ENCODE assay signal across 8 cellular contexts in genomic region chr9:113150670-113151591, GRCh38. TPM values are rescaled to one million over a fixed set of nuclear protein-coding genes. Genes with fewer than 3 reads are reported as not detected.
DNase-seq lines count a peak whose midpoint lies in the region; ATAC-seq and TF ChIP-seq lines count a peak whose summit lies in the region.

TSS of gene SLC31A2 (plus strand) at chr9:113151007. CDS start at chr9:113151075, 68 bp downstream.

- H3K9me3 Mint-ChIP-seq in progenitor cell of endocrine pancreas (ENCODE audit: low read depth), result no peaks in the 10 kb centered on the region

- 1 to 2% (median 1%) methylated on average over 13 to 87 of the region's 87 CpGs for WGBS in adrenal gland, 4 donors
- WGBS in upper lobe of left lung, 2 donors, result 2 to 7% methylated on average over 3 to 31 of the region's 87 CpGs

- H3K9me3 ChIP-seq in adrenal gland (replicated peaks in 1 of 3) (no peaks in the 10 kb centered on the region), left ventricle myocardium inferior (replicated peaks) (no peaks in the 10 kb centered on the region), upper lobe of left lung (no peaks in the 10 kb centered on the region)

- H3K27me3 ChIP-seq in adrenal gland (no peaks in the 10 kb centered on the region), left ventricle myocardium inferior (ENCODE audit: low read depth) (no peaks in the 10 kb centered on the region), upper lobe of left lung (no peaks in the 10 kb centered on the region)

- H3K36me3 ChIP-seq in adrenal gland (replicated peaks in 1 of 2), result no peaks in the 10 kb centered on the region
- no peaks in the 10 kb centered on the region for H3K36me3 ChIP-seq in left ventricle myocardium inferior
- no peaks in the 10 kb centered on the region for H3K36me3 ChIP-seq in upper lobe of left lung

- TF ChIP-seq POLR2A in adrenal gland (IDR thresholded peaks at IDR 0.05) (peak; percentile 83 to 91), upper lobe of left lung (IDR thresholded peaks at IDR 0.05) (peak in 3 of 4 donors; percentile 67 to 95 (median 70))

- TF ChIP-seq CTCF in GM12864 (IDR thresholded peaks at IDR 0.05; ENCODE audit: low read depth, low read length, missing control alignments) (peak; percentile 36), adrenal gland (IDR thresholded peaks at IDR 0.05) (peak in 3 of 6 experiments; percentile 12 to 33 (median 33)), left ventricle myocardium inferior (IDR thresholded peaks at IDR 0.05; ENCODE audit: borderline replicate concordance) (peak; percentile 48), progenitor cell of endocrine pancreas (IDR thresholded peaks at IDR 0.05; ENCODE audit: unreplicated experiment) (peak; percentile 52), upper lobe of left lung (IDR thresholded peaks at IDR 0.05) (peak in 5 of 6 experiments; percentile 35 to 58 (median 50))

- peaks cover 11% of the 10 kb centered on the region for H3K4me1 Mint-ChIP-seq in progenitor cell of endocrine pancreas (ENCODE audit: low read depth)

- H3K27me3 Mint-ChIP-seq in progenitor cell of endocrine pancreas, result peaks cover 13% of the 10 kb centered on the region

- peak within 1 kb of the TSS; percentile 79 for H3K4me3 ChIP-seq in GM12864 (ENCODE audit: low read depth, low read length)
- peak within 1 kb of the TSS; percentile 43 to 93 (median 72) for H3K4me3 ChIP-seq in adrenal gland
- peak within 1 kb of the TSS; percentile 89 for H3K4me3 ChIP-seq in left ventricle myocardium inferior
- peak within 1 kb of the TSS; percentile 75 to 93 (median 82) for H3K4me3 ChIP-seq in upper lobe of left lung

- DNase-seq in GM12864 (ENCODE audit: low read depth), result peak; percentile 18
- DNase-seq in NCI-H1092 (lab: John Stamatoyannopoulos, UW), result peak; percentile 82
- peak; percentile 73 for DNase-seq in T follicular helper cell (ENCODE audit: low read depth)
- peak; percentile 85 to 94 (median 89) for DNase-seq in adrenal gland
- peak; percentile 93 for DNase-seq in left ventricle myocardium inferior
- DNase-seq in progenitor cell of endocrine pancreas (ENCODE audit: low spot score, unreplicated experiment), result peak; percentile 90
- peak; percentile 95 to 99 for DNase-seq in upper lobe of left lung

- H3K27ac Mint-ChIP-seq in progenitor cell of endocrine pancreas, result no peak within 1 kb of the TSS

- peak within 1 kb of the TSS; percentile 80 for H3K4me3 Mint-ChIP-seq in progenitor cell of endocrine pancreas (ENCODE audit: low read depth)

- H3K36me3 Mint-ChIP-seq in progenitor cell of endocrine pancreas (ENCODE audit: insufficient read depth), result no peaks in the 10 kb centered on the region

- H3K27ac ChIP-seq in adrenal gland (peak within 1 kb of the TSS in 4 of 5 donors; percentile 81 to 93 (median 86)), left ventricle myocardium inferior (replicated peaks) (peak within 1 kb of the TSS; percentile 83), upper lobe of left lung (peak within 1 kb of the TSS; percentile 83 to 94 (median 90))

- intact Hi-C loops in adrenal gland (cut with DNase I) (no loop called here), left ventricle myocardium inferior (cut with micrococcal nuclease) (no loop called here)

- ATAC-seq in HG02610 (IDR thresholded peaks at IDR 0.05; ENCODE audit: unreplicated experiment) (peak; percentile 94), upper lobe of left lung (ENCODE audit: low FRiP score in 2 of 2) (peak; percentile 90 to 95)

- H3K4me1 ChIP-seq in adrenal gland (replicated peaks in 1 of 2) (peaks cover 19 to 47% of the 10 kb centered on the region in 2 donors), left ventricle myocardium inferior (peaks cover 54% of the 10 kb centered on the region), upper lobe of left lung (peaks cover 10 to 49% (median 32%) of the 10 kb centered on the region in 4 donors)

- TF ChIP-seq EP300 in upper lobe of left lung (IDR thresholded peaks at IDR 0.05), result peak in 1 of 4 donors; percentile 33

RNA-seq across cellular contexts. Expression of gene SLC31A2, which starts in this region (rescaled TPM):
- total RNA-seq in adrenal gland (10 to 100 TPM; 16.0 to 50.8 (median 22.0) TPM), left ventricle myocardium inferior (10.7 TPM), progenitor cell of endocrine pancreas (3.0 and 3.3 TPM in 2 replicates), upper lobe of left lung (10 to 100 TPM; 43.1 to 79.6 (median 57.4) TPM)
- polyA plus RNA-seq in adrenal gland, result 10 to 100 TPM in 2 of 3 donors, 1 to 10 TPM in 1; 9.1 to 20.8 (median 10.8) TPM

Comparison
In these comparisons a context has a peak if more than half of its experiments do, and no peak if none do; other contexts are left out.
1. Peak in every context shown above with its lines: DNase-seq, ATAC-seq, H3K4me3 ChIP-seq and H3K27ac ChIP-seq.
2. DNase-seq: peak in every context shown above with its lines; median percentile 97 in upper lobe of left lung; 93 in left ventricle myocardium inferior; 90 in progenitor cell of endocrine pancreas; 89 in adrenal gland; 82 in NCI-H1092; 73 in T follicular helper cell; 18 in GM12864.